In the genomic region with DNA sequence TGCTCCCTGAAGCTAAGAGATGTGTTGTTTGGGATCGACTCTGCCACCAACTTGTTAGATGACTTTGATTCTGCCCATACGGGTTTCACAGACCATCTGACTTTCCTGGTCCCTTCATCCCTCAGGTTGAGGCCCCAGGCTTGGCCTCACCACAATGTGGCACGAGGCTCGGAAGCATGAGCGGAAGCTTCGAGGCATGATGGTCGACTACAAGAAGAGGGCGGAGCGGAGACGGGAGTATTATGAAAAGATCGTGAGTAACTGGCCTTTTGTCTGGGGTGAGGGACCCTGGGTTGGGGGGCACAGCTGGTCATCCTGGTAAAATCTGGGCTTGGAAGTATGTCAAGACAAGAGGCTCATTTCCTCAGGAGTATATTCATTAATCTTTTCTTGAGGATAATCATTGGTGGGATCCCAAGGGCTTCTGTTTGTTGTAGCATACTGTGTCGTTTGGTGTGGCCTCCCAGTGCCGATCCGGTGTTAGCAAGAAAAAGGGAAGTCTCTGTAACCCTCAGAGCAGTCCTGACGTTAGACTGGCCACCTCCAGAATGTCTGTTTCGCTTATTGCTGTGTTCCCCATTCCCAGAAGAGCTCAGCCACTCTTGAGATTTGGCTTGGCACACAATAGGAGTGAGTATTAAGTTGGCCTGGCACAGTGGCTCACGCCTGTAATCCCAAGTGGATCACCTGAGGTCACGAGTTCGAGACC, we compare ENCODE assay signal across 8 cellular contexts. TPM values are rescaled to one million over a fixed set of nuclear protein-coding genes. Genes with fewer than 3 reads are reported as not detected.
A peak's percentile ranks its signal among the peaks of the same experiment; 100 is the strongest.
DNase-seq lines count a peak whose midpoint lies in the region; ATAC-seq, FAIRE-seq and TF ChIP-seq lines count a peak whose summit lies in the region.

No MANE protein-coding gene starts in this region.

- no peak for FAIRE-seq in GM12891 (lab: Jason Lieb, UNC)

- no peak for ATAC-seq in HG03460 (IDR thresholded peaks at IDR 0.05; ENCODE audit: unreplicated experiment)
- no peak for ATAC-seq in HG03139 (IDR thresholded peaks at IDR 0.05; ENCODE audit: unreplicated experiment)
- no peak for ATAC-seq in GM18502 (IDR thresholded peaks at IDR 0.05; ENCODE audit: poor library complexity, unreplicated experiment)

- H3K4me1 ChIP-seq in Peyer's patch (peaks cover 0 to 39% (median 19%) of the 10 kb centered on the region in 4 donors), sigmoid colon (peaks cover 0 to 49% (median 32%) of the 10 kb centered on the region in 4 donors)

- H3K9me3 ChIP-seq in Peyer's patch (no peaks in the 10 kb centered on the region), sigmoid colon (no peaks in the 10 kb centered on the region)

- H3K27me3 ChIP-seq in Peyer's patch (no peaks in the 10 kb centered on the region), sigmoid colon (no peaks in the 10 kb centered on the region)

- peak overlapping the region; percentile 82 to 95 (median 84) for H3K4me3 ChIP-seq in Peyer's patch
- H3K4me3 ChIP-seq in epithelial cell of proximal tubule (ENCODE audit: low read depth, low read length): peak overlapping the region; percentile 80
- H3K4me3 ChIP-seq in sigmoid colon: peak overlapping the region in 3 of 4 donors; percentile 84 to 90 (median 90)

- no peak for TF ChIP-seq CTCF in Peyer's patch (IDR thresholded peaks at IDR 0.05)
- no peak for TF ChIP-seq CTCF in epithelial cell of proximal tubule (conservative IDR thresholded peaks at IDR 0.05; ENCODE audit: low read depth, low read length)
- no peak for TF ChIP-seq CTCF in sigmoid colon (IDR thresholded peaks at IDR 0.05)

- no peak for TF ChIP-seq EP300 in sigmoid colon (IDR thresholded peaks at IDR 0.05)

- intact Hi-C loops in sigmoid colon (cut with DNase I): no loop called here

- no peak for TF ChIP-seq POLR2A in GM12891 (IDR thresholded peaks at IDR 0.05; ENCODE audit: low read depth, low read length)
- no peak for TF ChIP-seq POLR2A in Peyer's patch (IDR thresholded peaks at IDR 0.05)
- no peak for TF ChIP-seq POLR2A in sigmoid colon (IDR thresholded peaks at IDR 0.05)

- WGBS in sigmoid colon, 2 donors: 73 to 77% methylated on average over 19 of the region's 19 CpGs

- peaks cover 0 to 56% (median 0%) of the 10 kb centered on the region in 3 donors for H3K36me3 ChIP-seq in Peyer's patch
- H3K36me3 ChIP-seq in sigmoid colon: peaks cover 16 to 66% (median 30%) of the 10 kb centered on the region in 4 donors

- H3K27ac ChIP-seq in Peyer's patch (peak overlapping the region in 1 of 4 donors; percentile 96), sigmoid colon (peak overlapping the region; percentile 94 to 97 (median 95))

- DNase-seq in GM12891 (ENCODE audit: insufficient read length, low spot score) (no peak), Peyer's patch (no peak), epithelial cell of proximal tubule (ENCODE audit: low read depth) (no peak), sigmoid colon (no peak), mesenteric fat pad (ENCODE audit: low spot score) (no peak)

TF ChIP-seq in GM12891, 5 proteins besides CTCF, POLR2A, EP300 and RAD21:
- TF ChIP-seq TAF1 (IDR thresholded peaks at IDR 0.05; ENCODE audit: low read depth, low read length) (no peak), SPI1 (IDR thresholded peaks at IDR 0.05; ENCODE audit: low read depth, low read length) (peak; percentile 63)

RNA-seq across cellular contexts. Expression of gene CLASRP, which starts 1.4 kb away (rescaled TPM):
- polyA plus RNA-seq in GM12891 (2012; ENCODE audit: low read depth, missing spikeins): 55.1 TPM
- 100 to 1,000 TPM in 3 of 4 donors, 10 to 100 TPM in 1; 94.2 to 310 (median 147) TPM for total RNA-seq in Peyer's patch
- 38.8 and 58.1 TPM in 2 replicates for total RNA-seq in epithelial cell of proximal tubule
- 100 to 1,000 TPM in 1 of 4 donors, 10 to 100 TPM in 3; 61.9 to 157 (median 73.7) TPM for total RNA-seq in sigmoid colon
- polyA plus RNA-seq in sigmoid colon: 10 to 100 TPM; 19.0 to 70.8 (median 19.2) TPM
- total RNA-seq in mesenteric fat pad: 78.3 TPM

RNA-seq across cellular contexts. Expression of gene ZNF296, which starts 36.1 kb away (rescaled TPM):
- polyA plus RNA-seq in GM12891 (2012; ENCODE audit: low read depth, missing spikeins): 6.5 TPM
- total RNA-seq in Peyer's patch (1 to 10 TPM in 3 of 4 donors, not detected in 1; 2.1 to 5.5 (median 5.4) TPM), epithelial cell of proximal tubule (1.7 and 3.0 TPM in 2 replicates), sigmoid colon (1 to 10 TPM in 1 of 4 donors, under 1 TPM in 1, not detected in 2; 0.41 to 1.2 TPM), mesenteric fat pad (0.61 TPM)
- 1 to 10 TPM; 2.8 to 5.4 (median 3.0) TPM for polyA plus RNA-seq in sigmoid colon

RNA-seq across cellular contexts. Expression of gene GEMIN7, which starts 38.8 kb away (rescaled TPM):
- polyA plus RNA-seq in GM12891 (2012; ENCODE audit: low read depth, missing spikeins): 43.2 TPM
- total RNA-seq in Peyer's patch (10 to 100 TPM in 3 of 4 donors, not detected in 1; 28.7 to 34.2 (median 29.6) TPM), epithelial cell of proximal tubule (38.2 and 58.2 TPM in 2 replicates), sigmoid colon (10 to 100 TPM; 10.3 to 18.2 (median 16.2) TPM), mesenteric fat pad (18.3 TPM)
- polyA plus RNA-seq in sigmoid colon: 10 to 100 TPM; 27.0 to 31.2 (median 30.6) TPM

RNA-seq across cellular contexts. Expression of gene RELB, which starts 38.9 kb away (rescaled TPM):
- 27.7 TPM for polyA plus RNA-seq in GM12891 (2012; ENCODE audit: low read depth, missing spikeins)
- total RNA-seq in Peyer's patch (10 to 100 TPM; 13.3 to 49.8 (median 20.4) TPM), epithelial cell of proximal tubule (28.3 and 40.2 TPM in 2 replicates), sigmoid colon (10 to 100 TPM in 1 of 4 donors, 1 to 10 TPM in 3; 3.2 to 16.7 (median 4.1) TPM), mesenteric fat pad (17.7 TPM)
- 10 to 100 TPM; 21.0 to 50.2 (median 30.0) TPM for polyA plus RNA-seq in sigmoid colon

RNA-seq across cellular contexts. Expression of gene PPP1R37, which starts 52.8 kb away (rescaled TPM):
- 9.5 TPM for polyA plus RNA-seq in GM12891 (2012; ENCODE audit: low read depth, missing spikeins)
- total RNA-seq in Peyer's patch: 10 to 100 TPM; 41.8 to 75.1 (median 54.2) TPM
- total RNA-seq in epithelial cell of proximal tubule: 42.5 and 64.0 TPM in 2 replicates
- total RNA-seq in sigmoid colon: 10 to 100 TPM; 17.8 to 23.2 (median 19.9) TPM
- 10 to 100 TPM; 21.6 to 32.5 (median 22.4) TPM for polyA plus RNA-seq in sigmoid colon
- 22.0 TPM for total RNA-seq in mesenteric fat pad
